8 cellular contexts compared by ENCODE assay signal in the genomic region with DNA sequence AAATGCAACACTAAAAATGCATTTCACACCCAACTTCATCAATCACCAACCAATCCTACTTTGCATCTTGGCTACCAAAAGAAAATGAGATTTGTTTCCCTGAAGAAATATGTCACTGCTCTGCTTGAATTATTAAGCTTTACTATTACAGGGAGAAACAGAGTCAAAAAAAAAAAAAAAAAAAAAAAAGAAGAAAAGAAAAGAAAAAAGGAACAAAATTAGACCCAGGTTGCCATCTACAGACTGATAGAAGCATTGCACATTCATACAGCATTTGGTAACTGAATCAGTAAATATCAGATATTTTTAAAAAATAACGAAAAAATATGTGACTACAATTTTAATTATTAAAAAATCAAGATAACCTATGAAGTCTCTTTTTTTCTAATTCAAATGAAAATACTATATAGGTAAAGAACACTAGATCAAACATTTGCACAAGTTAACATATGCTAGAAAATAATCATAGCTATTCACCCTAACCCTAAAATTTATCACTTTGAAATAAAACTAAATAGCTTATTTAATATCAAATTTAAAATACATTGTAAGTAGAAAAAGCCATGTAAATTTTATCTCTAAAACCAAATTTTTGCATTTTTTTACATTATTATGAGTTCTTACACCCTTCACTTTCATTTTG.
DNase-seq lines count a peak whose midpoint lies in the region; ATAC-seq, FAIRE-seq and TF ChIP-seq lines count a peak whose summit lies in the region.

No MANE protein-coding gene starts in this region.

- CTCF ChIA-PET in CD4-positive, alpha-beta T cell (lab: Charles Lee), result no interaction called here

- no peaks in the 10 kb centered on the region for H3K4me1 ChIP-seq in keratinocyte (ENCODE audit: control insufficient read depth, extremely low read depth, insufficient read depth, low read length)

- no peak overlapping the region for H3K9ac ChIP-seq in keratinocyte (ENCODE audit: control insufficient read depth, extremely low read depth, insufficient read depth, low read length)

- H3K4me3 Mint-ChIP-seq in CD4-positive, alpha-beta T cell, result no peak overlapping the region

- peak; percentile 69 for TF ChIP-seq CTCF in CD4-positive, alpha-beta T cell (IDR thresholded peaks at IDR 0.05)
- peak in 2 of 3 experiments; percentile 30 to 33 for TF ChIP-seq CTCF in keratinocyte (optimal IDR thresholded peaks at IDR 0.05 in 1 of 3, IDR thresholded peaks at IDR 0.05 in 1 of 3, conservative IDR thresholded peaks at IDR 0.05 in 1 of 3; ENCODE audit: extremely low read depth in 1 of 3, insufficient read depth in 2 of 3, low read length in 3 of 3)

- in situ Hi-C loops in SK-MEL-5 (cut with HindIII; ENCODE audit: low pct_unique_long_range_greater_than_20kb, low sequenced_read_pairs), result no loop called here

- DNase-seq in CD4-positive, alpha-beta T cell, result no peak
- peak; percentile 5 for DNase-seq in HS-5 (ENCODE audit: low read depth)
- peak; percentile 61 for DNase-seq in SK-MEL-5 (ENCODE audit: low read depth, low spot score)
- no peak for DNase-seq in keratinocyte (ENCODE audit: low read depth, low spot score)
- no peak for DNase-seq in activated CD4-positive, alpha-beta T cell treated with anti-CD3 and anti-CD28 coated beads for 1 hour

- H3K9me3 ChIP-seq in CD4-positive, alpha-beta T cell (ENCODE audit: control insufficient read depth, low read length), result no peaks in the 10 kb centered on the region
- H3K9me3 ChIP-seq in keratinocyte (ENCODE audit: control insufficient read depth, low read depth, low read length), result no peaks in the 10 kb centered on the region

- dilution Hi-C loops in keratinocyte (cut with MboI; ENCODE audit: extremely low pct_ligation_motif_present, low sequenced_read_pairs), result loop anchor here (25.0 kb wide), 1 partner anchor 113 kb away; no protein-coding TSS in a partner anchor

- no peaks in the 10 kb centered on the region for H3K36me3 Mint-ChIP-seq in CD4-positive, alpha-beta T cell (ENCODE audit: low read depth)

- no peak overlapping the region for H3K4me2 ChIP-seq in keratinocyte (ENCODE audit: control insufficient read depth, extremely low read depth, insufficient read depth, low read depth, low read length)

- no peak for FAIRE-seq in keratinocyte (lab: Jason Lieb, UNC)

- H3K27me3 ChIP-seq in CD4-positive, alpha-beta T cell (ENCODE audit: control insufficient read depth, insufficient read depth, low read length), result peaks cover 11% of the 10 kb centered on the region
- H3K27me3 ChIP-seq in keratinocyte (ENCODE audit: control insufficient read depth, extremely low read depth, insufficient read depth, low read length), result no peaks in the 10 kb centered on the region

- H3K9me1 ChIP-seq in keratinocyte (ENCODE audit: control insufficient read depth, extremely low read depth, insufficient read depth, low read length), result no peaks in the 10 kb centered on the region

- intact Hi-C loops in CD4-positive, alpha-beta T cell (cut with DNase I, micrococcal nuclease), result no loop called here

- no peaks in the 10 kb centered on the region for H4K20me1 ChIP-seq in keratinocyte (ENCODE audit: control insufficient read depth, extremely low read depth, insufficient read depth, low read length)

- H2AFZ ChIP-seq in keratinocyte (ENCODE audit: control insufficient read depth, low read length), result no peak overlapping the region

- no peaks in the 10 kb centered on the region for H3K36me3 ChIP-seq in keratinocyte (ENCODE audit: control insufficient read depth in 2 of 2, extremely low read depth in 1 of 2, insufficient read depth in 2 of 2, low read length in 2 of 2)

- H3K27ac Mint-ChIP-seq in CD4-positive, alpha-beta T cell, result no peak overlapping the region

- POLR2A ChIA-PET in CD4-positive, alpha-beta T cell (lab: Charles Lee), result no interaction called here

- no peak overlapping the region for H3K4me3 ChIP-seq in keratinocyte (ENCODE audit: control insufficient read depth in 2 of 3, extremely low read depth in 1 of 3, insufficient read depth in 2 of 3, low read depth in 1 of 3, low read length in 3 of 3)

- H3K9me3 Mint-ChIP-seq in CD4-positive, alpha-beta T cell, result no peaks in the 10 kb centered on the region

- no peaks in the 10 kb centered on the region for H3K4me1 Mint-ChIP-seq in CD4-positive, alpha-beta T cell (ENCODE audit: low read depth)

- peaks cover 33% of the 10 kb centered on the region for H3K27me3 Mint-ChIP-seq in CD4-positive, alpha-beta T cell

- no peak for ATAC-seq in CD4-positive, alpha-beta T cell (ENCODE audit: poor library complexity)
- ATAC-seq in GM19455 (IDR thresholded peaks at IDR 0.05; ENCODE audit: unreplicated experiment) (no peak), GM19397 (IDR thresholded peaks at IDR 0.05; ENCODE audit: unreplicated experiment) (no peak), GM18858 (IDR thresholded peaks at IDR 0.05; ENCODE audit: unreplicated experiment) (no peak)

- no peaks in the 10 kb centered on the region for H3K79me2 ChIP-seq in keratinocyte (ENCODE audit: control insufficient read depth, insufficient read depth, low read length)

- no peak overlapping the region for H3K27ac ChIP-seq in CD4-positive, alpha-beta T cell (ENCODE audit: low read depth, low read length)
- no peak overlapping the region for H3K27ac ChIP-seq in keratinocyte (ENCODE audit: control insufficient read depth, insufficient read depth, low read length)

Comparison
In these comparisons a context has a peak if more than half of its experiments do, and no peak if none do; other contexts are left out.
1. DNase-seq: peak in HS-5 (single experiment) and SK-MEL-5 (single experiment); none in CD4-positive, alpha-beta T cell (0 of 10), keratinocyte (single experiment) and activated CD4-positive, alpha-beta T cell treated with anti-CD3 and anti-CD28 coated beads for 1 hour (single experiment).